8 cellular contexts compared by ENCODE assay signal in the genomic region with DNA sequence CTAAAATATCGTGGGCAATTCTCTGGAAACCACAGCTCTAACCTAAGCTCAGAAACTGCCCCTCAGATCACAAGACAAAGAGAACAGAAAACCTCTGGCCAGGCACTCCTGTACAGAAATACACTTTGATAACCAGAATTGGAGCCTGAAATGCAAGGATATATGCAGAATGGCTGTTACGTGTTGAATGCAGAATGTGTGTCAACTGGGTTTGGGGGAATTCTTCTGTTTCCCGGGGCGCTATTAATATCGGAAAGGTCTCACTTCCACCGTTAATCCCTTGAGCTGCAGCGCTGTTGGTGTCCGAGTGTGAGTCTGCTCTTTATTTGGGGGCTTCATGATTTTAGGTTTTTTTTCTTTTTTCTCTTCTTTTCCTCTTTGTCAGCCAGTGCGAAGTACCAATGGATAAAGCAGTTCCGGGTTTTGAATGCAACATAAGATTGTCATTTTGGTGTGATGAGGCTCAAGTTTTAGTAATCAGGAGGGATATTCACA. TPM values are rescaled to one million over a fixed set of nuclear protein-coding genes. Genes with fewer than 3 reads are reported as not detected.
DNase-seq lines count a peak whose midpoint lies in the region; ATAC-seq, FAIRE-seq and TF ChIP-seq lines count a peak whose summit lies in the region.

No MANE protein-coding gene starts in this region.

- no peaks in the 10 kb centered on the region for H3K27me3 Mint-ChIP-seq in CD8-positive, alpha-beta T cell (ENCODE audit: low read depth)

- TF ChIP-seq POLR2A in body of pancreas (IDR thresholded peaks at IDR 0.05) (no peak), upper lobe of left lung (IDR thresholded peaks at IDR 0.05) (no peak)

- H3K36me3 Mint-ChIP-seq in CD8-positive, alpha-beta T cell: peaks cover 31% of the 10 kb centered on the region

- ATAC-seq in CD8-positive, alpha-beta T cell: no peak
- ATAC-seq in body of pancreas (no peak), lower lobe of right lung (no peak), upper lobe of left lung (ENCODE audit: low FRiP score in 2 of 2) (no peak)

- TF ChIP-seq CTCF in CD8-positive, alpha-beta T cell (IDR thresholded peaks at IDR 0.05): no peak
- TF ChIP-seq CTCF in KMS-11 (conservative IDR thresholded peaks at IDR 0.05; ENCODE audit: low read depth, low read length) (no peak), body of pancreas (IDR thresholded peaks at IDR 0.05) (no peak), lower lobe of right lung (IDR thresholded peaks at IDR 0.05) (no peak), upper lobe of left lung (IDR thresholded peaks at IDR 0.05) (no peak)

- H2AFZ ChIP-seq in KMS-11 (ENCODE audit: low read depth): peak overlapping the region; percentile 98

- CTCF ChIA-PET in CD8-positive, alpha-beta T cell (lab: Charles Lee): interaction anchor here (0.7 to 3.0 kb wide), 9 partner anchors 11 to 1042 kb away, joined by 3 to 11 read pairs (median 4); no protein-coding TSS in a partner anchor

- H3K27me3 ChIP-seq in CD8-positive, alpha-beta T cell (ENCODE audit: insufficient read depth, low read length): no peaks in the 10 kb centered on the region
- H3K27me3 ChIP-seq in KMS-11 (ENCODE audit: insufficient read depth, low read depth): no peaks in the 10 kb centered on the region
- no peaks in the 10 kb centered on the region for H3K27me3 ChIP-seq in body of pancreas
- H3K27me3 ChIP-seq in lower lobe of right lung (ENCODE audit: low read depth): no peaks in the 10 kb centered on the region
- no peaks in the 10 kb centered on the region for H3K27me3 ChIP-seq in upper lobe of left lung

- intact Hi-C loops in CD8-positive, alpha-beta T cell (cut with DNase I, micrococcal nuclease): loop anchor here (1.0 to 10.0 kb wide), 9 partner anchors 22 to 1214 kb away; no protein-coding TSS in a partner anchor
- intact Hi-C loops in body of pancreas (cut with DNase I) (no loop called here), lower lobe of right lung (cut with DNase I) (no loop called here)

- DNase-seq in CD8-positive, alpha-beta T cell: no peak
- DNase-seq in GM19239 (ENCODE audit: insufficient read length, low spot score): peak; percentile 29
- DNase-seq in body of pancreas: peak in 1 of 4 donors; percentile 11
- no peak for DNase-seq in lower lobe of right lung
- DNase-seq in upper lobe of left lung: no peak
- DNase-seq in dedifferentiated amniotic fluid mesenchymal stem cell (ENCODE audit: extremely low spot score): no peak
- DNase-seq in germinal center (ENCODE audit: low spot score): no peak

- 0% methylated on average over 10 of the region's 10 CpGs for WGBS in body of pancreas, 2 donors
- 0% methylated on average over 10 of the region's 10 CpGs for WGBS in upper lobe of left lung, 2 donors

- TF ChIP-seq EP300 in upper lobe of left lung (IDR thresholded peaks at IDR 0.05): no peak

- peak overlapping the region; percentile 83 for H3K27ac ChIP-seq in CD8-positive, alpha-beta T cell (ENCODE audit: low read depth, low read length)
- H3K27ac ChIP-seq in KMS-11 (peak overlapping the region; percentile 82), body of pancreas (peak overlapping the region; percentile 88 to 97 (median 96)), lower lobe of right lung (peak overlapping the region; percentile 99), upper lobe of left lung (peak overlapping the region; percentile 94 to 99 (median 98))

- POLR2A ChIA-PET in CD8-positive, alpha-beta T cell (lab: Charles Lee): interaction anchor here (1.2 to 5.5 kb wide), 15 partner anchors 8 to 1050 kb away, joined by 4 to 59 read pairs (median 10); no protein-coding TSS in a partner anchor

- H4K20me1 ChIP-seq in KMS-11 (ENCODE audit: insufficient read depth): peaks cover 9% of the 10 kb centered on the region

- FAIRE-seq in GM19239 (lab: Jason Lieb, UNC): peak; percentile 93

- peak overlapping the region; percentile 87 for H3K4me3 Mint-ChIP-seq in CD8-positive, alpha-beta T cell

- peaks cover 56% of the 10 kb centered on the region for H3K4me1 Mint-ChIP-seq in CD8-positive, alpha-beta T cell (ENCODE audit: low read depth)

- H3K4me3 ChIP-seq in CD8-positive, alpha-beta T cell (ENCODE audit: low read depth, low read length): peak overlapping the region; percentile 81
- peak overlapping the region; percentile 44 for H3K4me3 ChIP-seq in KMS-11 (IDR thresholded peaks at IDR 0.05; ENCODE audit: insufficient read depth, low read depth, low read length)
- peak overlapping the region; percentile 96 to 99 for H3K4me3 ChIP-seq in body of pancreas
- peak overlapping the region; percentile 95 for H3K4me3 ChIP-seq in lower lobe of right lung
- H3K4me3 ChIP-seq in upper lobe of left lung: peak overlapping the region; percentile 73 to 88 (median 76)

- no peaks in the 10 kb centered on the region for H3K9me3 Mint-ChIP-seq in CD8-positive, alpha-beta T cell

- H3K4me2 ChIP-seq in KMS-11: peak overlapping the region; percentile 94

- H3K36me3 ChIP-seq in CD8-positive, alpha-beta T cell (ENCODE audit: insufficient read depth, low read length): no peaks in the 10 kb centered on the region
- H3K36me3 ChIP-seq in KMS-11 (ENCODE audit: insufficient read depth) (no peaks in the 10 kb centered on the region), body of pancreas (replicated peaks in 1 of 2; ENCODE audit: insufficient read depth in 1 of 2, low read depth in 2 of 2) (no peaks in the 10 kb centered on the region), lower lobe of right lung (no peaks in the 10 kb centered on the region), upper lobe of left lung (no peaks in the 10 kb centered on the region)

- H3K79me2 ChIP-seq in KMS-11 (ENCODE audit: insufficient read depth, low read depth): peaks cover 32% of the 10 kb centered on the region

- no peaks in the 10 kb centered on the region for H3K9me3 ChIP-seq in CD8-positive, alpha-beta T cell (ENCODE audit: low read length)
- H3K9me3 ChIP-seq in body of pancreas: no peaks in the 10 kb centered on the region
- peaks cover 11% of the 10 kb centered on the region for H3K9me3 ChIP-seq in lower lobe of right lung
- no peaks in the 10 kb centered on the region for H3K9me3 ChIP-seq in upper lobe of left lung

- H3K9ac ChIP-seq in KMS-11: peak overlapping the region; percentile 61; the same call in 1 of the 2 replicates

- H3K4me1 ChIP-seq in CD8-positive, alpha-beta T cell (ENCODE audit: insufficient read depth, low read length): peaks cover 35% of the 10 kb centered on the region
- H3K4me1 ChIP-seq in KMS-11 (ENCODE audit: low read depth, poor library complexity, severe bottlenecking) (peaks cover 29% of the 10 kb centered on the region), body of pancreas (peaks cover 30% of the 10 kb centered on the region), lower lobe of right lung (peaks cover 35% of the 10 kb centered on the region), upper lobe of left lung (peaks cover 4 to 27% (median 13%) of the 10 kb centered on the region in 4 donors)

- H3K27ac Mint-ChIP-seq in CD8-positive, alpha-beta T cell: peak overlapping the region; percentile 83

RNA-seq across cellular contexts. Expression of gene PIK3R1, which starts 1.2 kb away (rescaled TPM):
- 100 to 1,000 TPM; 461 to 470 TPM for total RNA-seq in CD8-positive, alpha-beta T cell
- total RNA-seq in body of pancreas (10 to 100 TPM; 32.4 to 58.7 TPM), lower lobe of right lung (122 TPM), upper lobe of left lung (100 to 1,000 TPM in 1 of 6 donors, 10 to 100 TPM in 5; 52.3 to 112 (median 92.5) TPM)

Comparison
In these comparisons a context has a peak if more than half of its experiments do, and no peak if none do; other contexts are left out.
1. H3K4me3 ChIP-seq: peak in every context shown above with its lines; median percentile 98 in body of pancreas; 95 in lower lobe of right lung; 81 in CD8-positive, alpha-beta T cell; 76 in upper lobe of left lung; 44 in KMS-11.
2. intact Hi-C loops: an anchor here in CD8-positive, alpha-beta T cell (1.0 to 10.0 kb wide); none called in body of pancreas and lower lobe of right lung.